21 cellular contexts compared by ENCODE assay signal in genomic region chr3:66228707-66229106, GRCh38.
"Had no signal": no experiment of that assay in that cellular context is flagged by ENCODE, and none has a peak within 500 bp of the region (broad histone marks: within the 10 kb centered on the region; RNA-seq: fewer than 3 reads in every experiment).

No MANE protein-coding gene starts in this region.

- H3K36me3 ChIP-seq: ascending aorta, breast epithelium, neutrophil, thoracic aorta had no signal

- ATAC-seq: activated naive CD8-positive, alpha-beta T cell treated with anti-CD3 and anti-CD28 coated beads, Interleukin-2, amount 50 U/mL, for 24 hours; esophagus mucosa; natural killer cell treated with Interleukin-12 subunit alpha and Interleukin-12 subunit beta and Interleukin-15 and Interleukin-18, amount 100 ng/mL, for 72 hours; stimulated activated memory B cell treated with anti-CD40 and anti-IgM and Interleukin-4, amounts not matched to agents 10 μg/mL and 1 μg/mL and 100 μg/mL, for 72 hours had no signal

- H3K4me3 ChIP-seq: ascending aorta, breast epithelium, hepatocyte, lung, sigmoid colon, thoracic aorta had no signal

- H3K4me2 ChIP-seq: hepatocyte had no signal

- H3K9me3 ChIP-seq: ascending aorta, breast epithelium, neutrophil, sigmoid colon, thoracic aorta had no signal

- H3K27ac ChIP-seq: ascending aorta, breast epithelium, hepatocyte, neutrophil, sigmoid colon, thoracic aorta had no signal

- DNase-seq: activated CD4-positive, CD25-positive, alpha-beta regulatory T cell; activated CD8-positive, alpha-beta memory T cell treated with anti-CD3 and anti-CD28 coated beads for 24 hours; activated CD8-positive, alpha-beta memory T cell treated with anti-CD3 and anti-CD28 coated beads, Interleukin-2, amount 50 U/mL, for 48 hours; activated effector memory CD4-positive, alpha-beta T cell treated with Interleukin-2 at 50 U/mL for 16 hours; activated naive CD4-positive, alpha-beta T cell treated with anti-CD3 and anti-CD28 coated beads, Interleukin-2, amount 10 ng/mL, durations not matched to agents 7 days and 5 days; activated naive CD8-positive, alpha-beta T cell treated with anti-CD3 and anti-CD28 coated beads, Interleukin-2, amount 50 U/mL, for 24 hours; activated T-cell treated with anti-CD3 and anti-CD28 coated beads, Interleukin-2, amount 50 U/mL, for 48 hours; effector CD4-positive, alpha-beta T cell; foreskin fibroblast; sigmoid colon; stimulated activated CD4-positive, alpha-beta T cell treated with anti-CD3 and anti-CD28 coated beads, Interleukin-4, amount 100 ng/mL, for 24 hours; T1000 had no signal

- H3K27me3 ChIP-seq: ascending aorta, breast epithelium, hepatocyte, neutrophil, sigmoid colon had no signal

- H2AFZ ChIP-seq: hepatocyte had no signal

- H3K4me1 ChIP-seq: ascending aorta, breast epithelium, sigmoid colon had no signal
